In genomic region chr15:60590935-60591490, GRCh38 we compare ENCODE assay signal across 8 cellular contexts.
DNase-seq lines count a peak whose midpoint lies in the region; ATAC-seq and TF ChIP-seq lines count a peak whose summit lies in the region.

No MANE protein-coding gene starts in this region.

- peak overlapping the region; percentile 85 for H3K4me2 ChIP-seq in osteoblast (ENCODE audit: insufficient read depth, low read length)

- no peak overlapping the region for H3K27ac ChIP-seq in osteoblast (ENCODE audit: low read depth, low read length)

- no peak for TF ChIP-seq CTCF in osteoblast (IDR thresholded peaks at IDR 0.05; ENCODE audit: extremely low read depth, low read depth, low read length)

- H4K20me1 ChIP-seq in osteoblast (ENCODE audit: insufficient read depth, low read length) = no peaks in the 10 kb centered on the region

- H3K9me3 ChIP-seq in osteoblast (ENCODE audit: low read depth, low read length) = no peaks in the 10 kb centered on the region

- no peaks in the 10 kb centered on the region for H3K36me3 ChIP-seq in osteoblast (ENCODE audit: insufficient read depth, low read length)

- ATAC-seq in GM19438 (IDR thresholded peaks at IDR 0.05; ENCODE audit: low read depth, unreplicated experiment) = peak; percentile 19
- ATAC-seq in GM19324 (IDR thresholded peaks at IDR 0.05; ENCODE audit: low FRiP score, unreplicated experiment) = no peak
- no peak for ATAC-seq in HG02840 (IDR thresholded peaks at IDR 0.05; ENCODE audit: low FRiP score, unreplicated experiment)

- peak overlapping the region; percentile 87 for H2AFZ ChIP-seq in osteoblast (ENCODE audit: low read length)

- DNase-seq in NCI-H82 treated with DMSO at 0.1 percent for 48 hours (lab: John Stamatoyannopoulos, UW; ENCODE audit: unreplicated experiment) = peak; percentile 63
- DNase-seq in activated naive CD4-positive, alpha-beta T cell (lab: John Stamatoyannopoulos, UW) = peak in 3 of 4 experiments; percentile 26 to 49 (median 34)
- peak in 39 of 42 donors; percentile 6 to 71 (median 44) for DNase-seq in head of caudate nucleus
- peak; percentile 93 for DNase-seq in osteoblast (ENCODE audit: insufficient read length, low spot score, missing footprints)
- DNase-seq in cortex of kidney (lab: John Stamatoyannopoulos, UW) = no peak

- intact Hi-C loops in head of caudate nucleus (cut with DNase I) = loop anchor here (5.0 kb wide), 1 partner anchor 326 kb away; no protein-coding TSS in a partner anchor

- peaks cover 24% of the 10 kb centered on the region for H3K27me3 ChIP-seq in osteoblast (ENCODE audit: insufficient read depth, low read length)

- H3K4me1 ChIP-seq in osteoblast (ENCODE audit: insufficient read depth, low read length) = peaks cover 2% of the 10 kb centered on the region

- peak overlapping the region; percentile 77 for H3K4me3 ChIP-seq in osteoblast (ENCODE audit: insufficient read depth, low read length)

- H3K79me2 ChIP-seq in osteoblast (ENCODE audit: insufficient read depth, low read length) = peaks cover 33% of the 10 kb centered on the region
